In genomic region chr1:189987509-189987908, GRCh38 we compare ENCODE assay signal across 20 cellular contexts.
A peak's percentile ranks its signal among the peaks of the same experiment; 100 is the strongest.
DNase-seq lines count a peak whose midpoint lies in the region; ATAC-seq, FAIRE-seq and TF ChIP-seq lines count a peak whose summit lies in the region.
"Had no signal": no experiment of that assay in that cellular context is flagged by ENCODE, and none has a peak within 500 bp of the region (broad histone marks: within the 10 kb centered on the region; RNA-seq: fewer than 3 reads in every experiment).

No MANE protein-coding gene starts in this region.

- no peak for TF ChIP-seq CTCF in OCI-LY3 (IDR thresholded peaks at IDR 0.05; ENCODE audit: low read depth, low read length)
- TF ChIP-seq CTCF in PC-3 (conservative IDR thresholded peaks at IDR 0.05; ENCODE audit: low read depth, low read length) = no peak

- no peaks in the 10 kb centered on the region for H3K79me2 ChIP-seq in OCI-LY3 (ENCODE audit: low read length)
- no peaks in the 10 kb centered on the region for H3K79me2 ChIP-seq in PC-3 (ENCODE audit: low read length)

- DNase-seq in MG63 = no peak
- DNase-seq in PC-3 = no peak
- no peak for DNase-seq in frontal cortex (ENCODE audit: low spot score in 2 of 2)
- DNase-seq in posterior cingulate gyrus = no peak
- DNase-seq in activated CD8-positive, alpha-beta memory T cell treated with anti-CD3 and anti-CD28 coated beads for 24 hours = no peak
- DNase-seq: ACHN; AML-193; C1 segment of cervical spinal cord; CD4-positive, alpha-beta memory T cell; COR-L47; DMS153; DND-41; GM23248; H7; HCEC 1CT had no signal

- no peaks in the 10 kb centered on the region for H3K36me3 ChIP-seq in MG63
- no peaks in the 10 kb centered on the region for H3K36me3 ChIP-seq in OCI-LY3 (replicated peaks; ENCODE audit: low read depth, low read length)
- H3K36me3 ChIP-seq in PC-3 (ENCODE audit: low read depth, low read length) = no peaks in the 10 kb centered on the region

- no TSS peak for BruUV-seq in PC-3 (replicated peaks; lab: Mats Ljungman, UMichigan)

- FAIRE-seq in frontal cortex (lab: Jason Lieb, UNC) = no peak
- FAIRE-seq: G401.6, GM12892, H1 had no signal

- H3K4me3 ChIP-seq in MG63 (peak overlapping the region; percentile 34), OCI-LY3 (ENCODE audit: low read length) (0 out of 2 replicates have a peak overlapping the region, but pooled peaks have one; percentile 22), PC-3 (ENCODE audit: low read length) (no peak overlapping the region)
- H3K4me3 ChIP-seq: GM23248 had no signal

- H3K27me3 ChIP-seq in MG63 (no peaks in the 10 kb centered on the region), OCI-LY3 (ENCODE audit: low read depth, low read length) (no peaks in the 10 kb centered on the region), PC-3 (ENCODE audit: low read length) (peaks cover 9% of the 10 kb centered on the region; the same call in 1 of the 2 replicates)

- H3K9me2 ChIP-seq in PC-3 (replicated peaks; ENCODE audit: low read length) = no peaks in the 10 kb centered on the region

- peak overlapping the region; percentile 54 for H3K4me2 ChIP-seq in OCI-LY3 (ENCODE audit: low read length)
- no peak overlapping the region for H3K4me2 ChIP-seq in PC-3 (ENCODE audit: low read length)

- H3F3A ChIP-seq in PC-3 (ENCODE audit: low read length, unreplicated experiment) = no peaks in the 10 kb centered on the region

- CTCF ChIA-PET in PC-3 (lab: Charles Lee) = no interaction called here

- H4K20me1 ChIP-seq in OCI-LY3 (ENCODE audit: insufficient read depth, low read length) (no peaks in the 10 kb centered on the region), PC-3 (ENCODE audit: low read length) (no peaks in the 10 kb centered on the region)

- POLR2A ChIA-PET in PC-3 (lab: Charles Lee; ENCODE audit: unreplicated experiment) = no interaction called here

- H3K9ac ChIP-seq in OCI-LY3 (ENCODE audit: low read length) = no peak overlapping the region
- H3K9ac ChIP-seq in PC-3 (ENCODE audit: low read length) = no peak overlapping the region
- H3K9ac ChIP-seq: GM23248 had no signal

- H3K4me1 ChIP-seq in OCI-LY3 (ENCODE audit: low read length) (0 out of 2 replicates have a peak, but pooled peaks cover 3% of the 10 kb centered on the region), PC-3 (ENCODE audit: insufficient read depth, low read length) (no peaks in the 10 kb centered on the region)

- H2AFZ ChIP-seq in OCI-LY3 (ENCODE audit: low read depth, low read length) = 0 out of 2 replicates have a peak overlapping the region, but pooled peaks have one; percentile 9
- no peak overlapping the region for H2AFZ ChIP-seq in PC-3 (ENCODE audit: low read length)
- H2AFZ ChIP-seq: GM23248 had no signal

- H3K9me3 ChIP-seq in MG63 = peaks cover 5% of the 10 kb centered on the region
- H3K9me3 ChIP-seq in OCI-LY3 (ENCODE audit: insufficient read depth, low read length) = no peaks in the 10 kb centered on the region
- 0 out of 2 replicates have a peak, but pooled peaks cover 3% of the 10 kb centered on the region for H3K9me3 ChIP-seq in PC-3 (ENCODE audit: low read length)

- H3K27ac ChIP-seq in OCI-LY3 (ENCODE audit: low read length) = no peak overlapping the region
- no peak overlapping the region for H3K27ac ChIP-seq in PC-3 (ENCODE audit: low read length)
- H3K27ac ChIP-seq: GM23248 had no signal

- intact Hi-C loops in PC-3 (cut with micrococcal nuclease) (no loop called here), posterior cingulate gyrus (cut with DNase I) (no loop called here)

- ATAC-seq in SK-N-SH treated with all-trans-retinoic acid at 6 μM for 48 hours = peak; percentile 52
- ATAC-seq in PC-3 = no peak

TF ChIP-seq in SK-N-SH treated with all-trans-retinoic acid at 6 μM for 48 hours, 23 proteins besides CTCF, POLR2A, EP300 and RAD21:
- TF ChIP-seq, protein P1, sequence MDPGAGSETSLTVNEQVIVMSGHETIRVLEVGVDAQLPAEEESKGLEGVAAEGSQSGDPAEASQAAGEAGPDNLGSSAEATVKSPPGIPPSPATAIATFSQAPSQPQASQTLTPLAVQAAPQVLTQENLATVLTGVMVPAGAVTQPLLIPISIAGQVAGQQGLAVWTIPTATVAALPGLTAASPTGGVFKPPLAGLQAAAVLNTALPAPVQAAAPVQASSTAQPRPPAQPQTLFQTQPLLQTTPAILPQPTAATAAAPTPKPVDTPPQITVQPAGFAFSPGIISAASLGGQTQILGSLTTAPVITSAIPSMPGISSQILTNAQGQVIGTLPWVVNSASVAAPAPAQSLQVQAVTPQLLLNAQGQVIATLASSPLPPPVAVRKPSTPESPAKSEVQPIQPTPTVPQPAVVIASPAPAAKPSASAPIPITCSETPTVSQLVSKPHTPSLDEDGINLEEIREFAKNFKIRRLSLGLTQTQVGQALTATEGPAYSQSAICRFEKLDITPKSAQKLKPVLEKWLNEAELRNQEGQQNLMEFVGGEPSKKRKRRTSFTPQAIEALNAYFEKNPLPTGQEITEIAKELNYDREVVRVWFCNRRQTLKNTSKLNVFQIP (CRISPR knock-in tag; IDR thresholded peaks at IDR 0.05; ENCODE audit: borderline replicate concordance, low read depth) = no peak
- no peak for TF ChIP-seq PATZ1 (CRISPR knock-in tag; IDR thresholded peaks at IDR 0.05; ENCODE audit: borderline replicate concordance)
- no peak for TF ChIP-seq ESRRG (CRISPR knock-in tag; IDR thresholded peaks at IDR 0.05)
- no peak for TF ChIP-seq SNAI2 (CRISPR knock-in tag; IDR thresholded peaks at IDR 0.05)
- TF ChIP-seq ZFP3 (CRISPR knock-in tag; IDR thresholded peaks at IDR 0.05) = no peak
